Comparison of ENCODE assay signal across 31 cellular contexts in genomic region chr11:72139500-72139899, GRCh38. TPM values are rescaled to one million over a fixed set of nuclear protein-coding genes. Genes with fewer than 3 reads are reported as not detected.
"Had no signal": no experiment of that assay in that cellular context is flagged by ENCODE, and none has a peak within 500 bp of the region (broad histone marks: within the 10 kb centered on the region; RNA-seq: fewer than 3 reads in every experiment).

No MANE protein-coding gene starts in this region.

- H3K27ac ChIP-seq: coronary artery, gastrocnemius medialis, heart right ventricle, parathyroid adenoma, prostate gland, right lobe of liver, stomach, thoracic aorta, transverse colon had no signal

- H3K9ac ChIP-seq: parathyroid adenoma had no signal

- H3K36me3 ChIP-seq: gastrocnemius medialis, heart right ventricle, prostate gland, right lobe of liver, stomach, thoracic aorta, transverse colon had no signal

- H3K36me3 Mint-ChIP-seq: mesothelial cell of epicardium, natural killer cell had no signal

- H3K4me3 Mint-ChIP-seq: mesothelial cell of epicardium, natural killer cell, neural crest cell had no signal

- H3K9me3 Mint-ChIP-seq: mesothelial cell of epicardium, natural killer cell had no signal

- H3K27me3 ChIP-seq: gastrocnemius medialis, heart right ventricle, right lobe of liver, transverse colon had no signal

- H3K4me3 ChIP-seq: coronary artery, gastrocnemius medialis, heart right ventricle, prostate gland, right lobe of liver, thoracic aorta, transverse colon had no signal

- H3K79me2 ChIP-seq: parathyroid adenoma had no signal

- H3K4me1 Mint-ChIP-seq: neural crest cell had no signal

- H2AFZ ChIP-seq: parathyroid adenoma had no signal

- H3K9me3 ChIP-seq: gastrocnemius medialis, heart right ventricle, prostate gland, right lobe of liver, stomach, thoracic aorta, transverse colon had no signal

- FAIRE-seq: islet of Langerhans had no signal

- DNase-seq: effector CD4-positive, alpha-beta T cell; gastrocnemius medialis; heart right ventricle; hypothalamus; natural killer cell; nucleus accumbens; stimulated activated CD4-positive, alpha-beta T cell treated with anti-CD3 and anti-CD28 coated beads, Interleukin-15, amount 100 ng/mL, for 24 hours; stimulated activated CD4-positive, alpha-beta T cell treated with anti-CD3 and anti-CD28 coated beads, Interleukin-1b, Interleukin-23, amount 100 ng/mL, for 48 hours; stimulated activated CD4-positive, alpha-beta T cell treated with anti-CD3 and anti-CD28 coated beads, Interleukin-4, amount 100 ng/mL, for 4 hours; stimulated activated naive CD4-positive, alpha-beta T cell; stomach; substantia nigra; transverse colon had no signal

- ATAC-seq: esophagus mucosa, gastrocnemius medialis, heart right ventricle, left lobe of liver, natural killer cell, right lobe of liver had no signal

- H3K4me1 ChIP-seq: gastrocnemius medialis, parathyroid adenoma, prostate gland, right lobe of liver, stomach had no signal

- H3K27ac Mint-ChIP-seq: mesothelial cell of epicardium, natural killer cell had no signal

RNA-seq across cellular contexts. Expression of gene FOLR3, which starts 4.0 kb away (rescaled TPM):
- total RNA-seq: chondrocyte, dermis microvascular lymphatic vessel endothelial cell, esophagus mucosa, mesothelial cell of epicardium, myocyte, neural crest cell, prostate gland, thoracic aorta, transverse colon, urinary bladder had no signal

RNA-seq across cellular contexts. Expression of gene TOMT, which starts 33.8 kb away (rescaled TPM):
- total RNA-seq: chondrocyte, dermis microvascular lymphatic vessel endothelial cell, esophagus mucosa, fibroblast of villous mesenchyme, gastrocnemius medialis, lower leg skin, mesothelial cell of epicardium, mucosa of gallbladder, myocyte, natural killer cell, neural crest cell, prostate gland, renal cortical epithelial cell, stomach, thoracic aorta, transverse colon, urinary bladder had no signal
- polyA plus RNA-seq: heart right ventricle, stomach, urinary bladder had no signal

RNA-seq across cellular contexts. Expression of gene FOLR1, which starts 52.4 kb away (rescaled TPM):
- total RNA-seq: dermis microvascular lymphatic vessel endothelial cell, fibroblast of villous mesenchyme, gastrocnemius medialis, left lobe of liver, natural killer cell, neural crest cell, right lobe of liver, thoracic aorta, transverse colon had no signal
